ENCODE assay signal across 15 cellular contexts in the genomic region with DNA sequence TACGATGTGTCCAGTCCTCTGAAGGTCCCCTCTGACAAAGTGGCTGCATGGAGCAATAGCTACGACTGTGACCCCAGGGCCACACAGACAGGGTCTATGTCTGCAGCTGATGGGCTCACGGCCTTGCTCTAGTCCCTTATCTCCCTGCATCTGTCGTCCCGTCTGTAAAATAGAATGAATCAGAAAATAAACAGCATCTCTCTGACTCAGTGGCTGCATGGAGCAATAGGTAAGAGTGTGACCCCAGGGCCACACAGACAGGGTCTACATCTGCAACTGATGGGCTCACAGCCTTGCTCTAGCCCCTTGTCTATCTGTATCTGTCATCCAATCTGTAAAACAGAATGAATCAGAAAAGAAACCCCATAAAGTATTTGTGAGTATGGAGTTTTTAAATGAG.
"Had no signal": no experiment of that assay in that cellular context is flagged by ENCODE, and none has a peak within 500 bp of the region (broad histone marks: within the 10 kb centered on the region; RNA-seq: fewer than 3 reads in every experiment).

No MANE protein-coding gene starts in this region.

- H3K27me3 ChIP-seq: gastroesophageal sphincter, neural progenitor cell, transverse colon, uterus had no signal

- H2AFZ ChIP-seq: neural progenitor cell had no signal

- H3K4me1 ChIP-seq: uterus had no signal

- H3K9me3 ChIP-seq: gastroesophageal sphincter, mucosa of descending colon, suprapubic skin, transverse colon, uterus had no signal

- H3K9ac ChIP-seq: neural progenitor cell had no signal

- H3K27ac ChIP-seq: gastroesophageal sphincter, heart left ventricle, neural progenitor cell, suprapubic skin, transverse colon, uterus had no signal

- H3K4me3 ChIP-seq: gastroesophageal sphincter, heart left ventricle, mucosa of descending colon, neural progenitor cell, suprapubic skin, transverse colon, uterus had no signal

- H3K4me2 ChIP-seq: neural progenitor cell had no signal

- H3K36me3 ChIP-seq: gastroesophageal sphincter, heart left ventricle, neural progenitor cell, suprapubic skin, transverse colon, uterus had no signal

- DNase-seq: activated effector memory CD4-positive, alpha-beta T cell treated with anti-CD3 and anti-CD28 coated beads, Interleukin-2, amount 50 U/mL, for 16 hours; activated T-cell treated with anti-CD3 and anti-CD28 coated beads, Interleukin-2, amount 50 U/mL, for 72 hours; amniotic stem cell; caudate nucleus; endodermal cell; heart left ventricle; left ventricle myocardium superior; mucosa of descending colon; naive B cell; stimulated activated CD4-positive, alpha-beta T cell treated with anti-CD3 and anti-CD28 coated beads, Interleukin-2, amount 100 ng/mL, for 24 hours; transverse colon; uterus had no signal
